ENCODE assay signal across 1 cellular context in genomic region chr12:49707127-49707811, GRCh38.
TF ChIP-seq lines count a peak whose summit lies in the region.

Gene FMNL3 (minus strand): TSS chr12:49707405. CDS start chr12:49707180, 225 bp downstream.

TF ChIP-seq in HepG2, 621 proteins besides CTCF, POLR2A, EP300 and RAD21 (continued from another document and continues in another):
- no peak for TF ChIP-seq AFF4 (CRISPR knock-in tag; IDR thresholded peaks at IDR 0.05)
- no peak for TF ChIP-seq JUND (CRISPR knock-in tag; IDR thresholded peaks at IDR 0.05)
- no peak for TF ChIP-seq FOSL1 (CRISPR knock-in tag; IDR thresholded peaks at IDR 0.05; ENCODE audit: borderline replicate concordance)
- no peak for TF ChIP-seq ZNF30 (CRISPR knock-in tag; IDR thresholded peaks at IDR 0.05)
- no peak for TF ChIP-seq MYNN (CRISPR knock-in tag; IDR thresholded peaks at IDR 0.05; ENCODE audit: low read depth)
- no peak for TF ChIP-seq KLF13 (CRISPR knock-in tag; IDR thresholded peaks at IDR 0.05)
- peak; percentile 95 for TF ChIP-seq E2F1 (CRISPR knock-in tag; IDR thresholded peaks at IDR 0.05)
- no peak for TF ChIP-seq TEAD2 (CRISPR knock-in tag; IDR thresholded peaks at IDR 0.05)
- TF ChIP-seq ZNF605 (CRISPR knock-in tag; IDR thresholded peaks at IDR 0.05) = peak; percentile 35; the same call in 1 of the 2 replicates
- no peak for TF ChIP-seq ZSCAN12 (CRISPR knock-in tag; IDR thresholded peaks at IDR 0.05)
- peak; percentile 67; the same call in 1 of the 2 replicates for TF ChIP-seq ZNF547 (CRISPR knock-in tag; IDR thresholded peaks at IDR 0.05)
- TF ChIP-seq CREM (IDR thresholded peaks at IDR 0.05) = no peak
- no peak for TF ChIP-seq CREM (CRISPR knock-in tag; IDR thresholded peaks at IDR 0.05)
- TF ChIP-seq ZNF382 (CRISPR knock-in tag; IDR thresholded peaks at IDR 0.05; ENCODE audit: borderline replicate concordance) = no peak
- no peak for TF ChIP-seq MTA1 (CRISPR knock-in tag; IDR thresholded peaks at IDR 0.05; ENCODE audit: borderline replicate concordance)
- TF ChIP-seq ERF (CRISPR knock-in tag; IDR thresholded peaks at IDR 0.05) = peak; percentile 81
- no peak for TF ChIP-seq ZNF333 (CRISPR knock-in tag; IDR thresholded peaks at IDR 0.05; ENCODE audit: borderline replicate concordance)
- peak; percentile 13; the same call in 1 of the 2 replicates for TF ChIP-seq FOXK1 (CRISPR knock-in tag; IDR thresholded peaks at IDR 0.05; ENCODE audit: borderline replicate concordance, low read depth)
- 0 out of 2 replicates have a peak, but pooled peaks have one; percentile 32 for TF ChIP-seq GZF1 (CRISPR knock-in tag; IDR thresholded peaks at IDR 0.05)
- no peak for TF ChIP-seq MTF2 (CRISPR knock-in tag; IDR thresholded peaks at IDR 0.05; ENCODE audit: borderline replicate concordance)
- TF ChIP-seq SALL2 (CRISPR knock-in tag; IDR thresholded peaks at IDR 0.05) = peak; percentile 86
- no peak for TF ChIP-seq ZSCAN25 (CRISPR knock-in tag; IDR thresholded peaks at IDR 0.05)
- 0 out of 2 replicates have a peak, but pooled peaks have one; percentile 35 for TF ChIP-seq HMG20A (CRISPR knock-in tag; IDR thresholded peaks at IDR 0.05; ENCODE audit: borderline replicate concordance)
- peak; percentile 66 for TF ChIP-seq THAP11 (CRISPR knock-in tag; IDR thresholded peaks at IDR 0.05)
- TF ChIP-seq CBX5 (CRISPR knock-in tag; IDR thresholded peaks at IDR 0.05; ENCODE audit: borderline replicate concordance) = no peak
- peak; percentile 59; the same call in 1 of the 2 replicates for TF ChIP-seq MEIS2 (CRISPR knock-in tag; IDR thresholded peaks at IDR 0.05)
- TF ChIP-seq PITX1 (CRISPR knock-in tag; IDR thresholded peaks at IDR 0.05) = 0 out of 2 replicates have a peak, but pooled peaks have one; percentile 44
- peak; percentile 80; the same call in 1 of the 2 replicates for TF ChIP-seq ZNF501 (CRISPR knock-in tag; IDR thresholded peaks at IDR 0.05)
- no peak for TF ChIP-seq ZBTB46 (CRISPR knock-in tag; IDR thresholded peaks at IDR 0.05; ENCODE audit: borderline replicate concordance)
- no peak for TF ChIP-seq ZNF253 (CRISPR knock-in tag; IDR thresholded peaks at IDR 0.05; ENCODE audit: borderline replicate concordance)
- no peak for TF ChIP-seq ZNF512 (CRISPR knock-in tag; IDR thresholded peaks at IDR 0.05)
- no peak for TF ChIP-seq MZF1 (CRISPR knock-in tag; IDR thresholded peaks at IDR 0.05; ENCODE audit: borderline replicate concordance)
- no peak for TF ChIP-seq DMTF1 (CRISPR knock-in tag; IDR thresholded peaks at IDR 0.05)
- TF ChIP-seq ZNF282 (IDR thresholded peaks at IDR 0.05; ENCODE audit: partially characterized antibody) = no peak
- TF ChIP-seq ZKSCAN1 (IDR thresholded peaks at IDR 0.05; ENCODE audit: low read length) = no peak
- 0 out of 2 replicates have a peak, but pooled peaks have one; percentile 69 for TF ChIP-seq HMGXB3 (CRISPR knock-in tag; IDR thresholded peaks at IDR 0.05; ENCODE audit: borderline replicate concordance)
- peak; percentile 88 for TF ChIP-seq HOXA3 (CRISPR knock-in tag; IDR thresholded peaks at IDR 0.05)
- no peak for TF ChIP-seq NPAS2 (CRISPR knock-in tag; IDR thresholded peaks at IDR 0.05; ENCODE audit: borderline replicate concordance)
- TF ChIP-seq GFI1 (CRISPR knock-in tag; IDR thresholded peaks at IDR 0.05; ENCODE audit: borderline replicate concordance) = no peak; the same call in 1 of the 2 replicates
- 0 out of 2 replicates have a peak, but pooled peaks have one; percentile 47 for TF ChIP-seq ESRRA (CRISPR knock-in tag; IDR thresholded peaks at IDR 0.05; ENCODE audit: low read depth)
- TF ChIP-seq KDM3A (CRISPR knock-in tag; IDR thresholded peaks at IDR 0.05; ENCODE audit: low read depth) = peak; percentile 86
- no peak for TF ChIP-seq HMGA1 (CRISPR knock-in tag; conservative IDR thresholded peaks at IDR 0.05)
- no peak for TF ChIP-seq ZNF207 (IDR thresholded peaks at IDR 0.05; ENCODE audit: borderline replicate concordance)
- TF ChIP-seq FOXA1 (IDR thresholded peaks at IDR 0.05) = no peak
- no peak for TF ChIP-seq FOXA1 (CRISPR knock-in tag; IDR thresholded peaks at IDR 0.05)
- TF ChIP-seq HIVEP1 (CRISPR knock-in tag; IDR thresholded peaks at IDR 0.05) = no peak
- TF ChIP-seq IKZF5 (CRISPR knock-in tag; IDR thresholded peaks at IDR 0.05) = peak; percentile 77
- no peak for TF ChIP-seq GTF3A (CRISPR knock-in tag; conservative IDR thresholded peaks at IDR 0.05)
- TF ChIP-seq ISL2 (CRISPR knock-in tag; IDR thresholded peaks at IDR 0.05) = peak; percentile 58
- TF ChIP-seq PATZ1 (CRISPR knock-in tag; IDR thresholded peaks at IDR 0.05) = peak; percentile 29; the same call in 1 of the 2 replicates
- no peak for TF ChIP-seq ZNF776 (CRISPR knock-in tag; IDR thresholded peaks at IDR 0.05)
